Comparison of ENCODE assay signal across 8 cellular contexts in genomic region chr3:119293761-119294401, GRCh38. TPM values are rescaled to one million over a fixed set of nuclear protein-coding genes. Genes with fewer than 3 reads are reported as not detected.
DNase-seq lines count a peak whose midpoint lies in the region; ATAC-seq, FAIRE-seq and TF ChIP-seq lines count a peak whose summit lies in the region.

Gene ARHGAP31 (plus strand): TSS chr3:119294383. CDS start chr3:119294905, 522 bp downstream.

- CTCF ChIA-PET in WTC11 (lab: Charles Lee) (interaction anchor here (0.7 to 1.6 kb wide), 4 partner anchors 56 to 475 kb away, joined by 3 to 4 read pairs (median 4); no protein-coding TSS in a partner anchor), mammary epithelial cell (lab: Charles Lee; ENCODE audit: low non-redundant PET) (no interaction called here)

- H3K9me3 Mint-ChIP-seq in WTC11, result no peaks in the 10 kb centered on the region

- H3K27me3 Mint-ChIP-seq in WTC11 (ENCODE audit: low read depth), result peaks cover 13% of the 10 kb centered on the region

- no peaks in the 10 kb centered on the region for H3K9me3 ChIP-seq in mammary epithelial cell (replicated peaks; ENCODE audit: insufficient read depth, low read length)
- no peaks in the 10 kb centered on the region for H3K9me3 ChIP-seq in keratinocyte (ENCODE audit: control insufficient read depth, low read depth, low read length)

- BruUV-seq in mammary epithelial cell (replicated peaks; lab: Mats Ljungman, UMichigan), result no TSS peak

- H3K27ac Mint-ChIP-seq in WTC11, result no peak within 1 kb of the TSS

- TF ChIP-seq CTCF in WTC11 (IDR thresholded peaks at IDR 0.05) (no peak), mammary epithelial cell (conservative IDR thresholded peaks at IDR 0.05 in 1 of 2, IDR thresholded peaks at IDR 0.05 in 1 of 2; ENCODE audit: extremely low read depth in 1 of 2, insufficient read depth in 1 of 2, low read depth in 1 of 2, low read length in 2 of 2) (no peak), keratinocyte (optimal IDR thresholded peaks at IDR 0.05 in 1 of 3, IDR thresholded peaks at IDR 0.05 in 1 of 3, conservative IDR thresholded peaks at IDR 0.05 in 1 of 3; ENCODE audit: extremely low read depth in 1 of 3, insufficient read depth in 2 of 3, low read length in 3 of 3) (no peak)

- no peaks in the 10 kb centered on the region for H3K36me3 Mint-ChIP-seq in WTC11

- H3K36me3 ChIP-seq in mammary epithelial cell (ENCODE audit: insufficient read depth, low read length) (no peaks in the 10 kb centered on the region), keratinocyte (ENCODE audit: control insufficient read depth in 2 of 2, extremely low read depth in 1 of 2, insufficient read depth in 2 of 2, low read length in 2 of 2) (no peaks in the 10 kb centered on the region)

- WGBS in mammary epithelial cell (ENCODE audit: low coverage, missing lambda C conversion rate), result 3% methylated on average over 15 of the region's 33 CpGs

- H2AFZ ChIP-seq in mammary epithelial cell (ENCODE audit: low read depth, low read length) (peak within 1 kb of the TSS; percentile 96), keratinocyte (ENCODE audit: control insufficient read depth, low read length) (peak within 1 kb of the TSS; percentile 95)

- H4K20me1 ChIP-seq in mammary epithelial cell (ENCODE audit: insufficient read depth, low read length) (no peaks in the 10 kb centered on the region), keratinocyte (ENCODE audit: control insufficient read depth, extremely low read depth, insufficient read depth, low read length) (no peaks in the 10 kb centered on the region)

- POLR2A ChIA-PET in WTC11 (lab: Charles Lee), result interaction anchor here (1.2 to 2.2 kb wide), 2 partner anchors 28 to 53 kb away, joined by 7 to 8 read pairs; partner anchors contain the start of gene B4GALT4

- H3K79me2 ChIP-seq in mammary epithelial cell (ENCODE audit: insufficient read depth, low read length), result peaks cover 11% of the 10 kb centered on the region
- H3K79me2 ChIP-seq in keratinocyte (ENCODE audit: control insufficient read depth, insufficient read depth, low read length), result no peaks in the 10 kb centered on the region

- ATAC-seq in GM21825 (IDR thresholded peaks at IDR 0.05; ENCODE audit: unreplicated experiment), result peak; percentile 33
- ATAC-seq in WTC11, result peak; percentile 63

- peak within 1 kb of the TSS; percentile 81 for H3K4me3 Mint-ChIP-seq in WTC11

- no peaks in the 10 kb centered on the region for H3K9me1 ChIP-seq in keratinocyte (ENCODE audit: control insufficient read depth, extremely low read depth, insufficient read depth, low read length)

- no peaks in the 10 kb centered on the region for H3K27me3 ChIP-seq in mammary epithelial cell (ENCODE audit: insufficient read depth, low read length)
- no peaks in the 10 kb centered on the region for H3K27me3 ChIP-seq in keratinocyte (ENCODE audit: control insufficient read depth, extremely low read depth, insufficient read depth, low read length)

- peak within 1 kb of the TSS; percentile 40 for H3K27ac ChIP-seq in mammary epithelial cell (ENCODE audit: insufficient read depth, low read depth, low read length)
- H3K27ac ChIP-seq in keratinocyte (ENCODE audit: control insufficient read depth, insufficient read depth, low read length), result peak within 1 kb of the TSS; percentile 39

- dilution Hi-C loops in mammary epithelial cell (cut with HindIII; ENCODE audit: low sequenced_read_pairs) (no loop called here), keratinocyte (cut with MboI; ENCODE audit: extremely low pct_ligation_motif_present, low sequenced_read_pairs) (no loop called here)

- peaks cover 16% of the 10 kb centered on the region for H3K4me1 ChIP-seq in mammary epithelial cell (ENCODE audit: insufficient read depth, low read length)
- peaks cover 6% of the 10 kb centered on the region for H3K4me1 ChIP-seq in keratinocyte (ENCODE audit: control insufficient read depth, extremely low read depth, insufficient read depth, low read length)

- peak; percentile 54 for DNase-seq in LoVo (ENCODE audit: low spot score)
- DNase-seq in WTC11 (ENCODE audit: low spot score), result peak; percentile 63
- peak; percentile 45 for DNase-seq in mammary epithelial cell
- no peak for DNase-seq in keratinocyte (ENCODE audit: low read depth, low spot score)
- peak; percentile 67 to 71 for DNase-seq in stimulated activated CD4-positive, alpha-beta T cell treated with anti-CD3 and anti-CD28 coated beads, Interleukin-15, amount 100 ng/mL, for 1 hour (ENCODE audit: low read depth in 1 of 2, low spot score in 1 of 2)
- DNase-seq in amniotic stem cell (lab: John Stamatoyannopoulos, UW), result no peak

- H3K4me3 ChIP-seq in GM08714 (ENCODE audit: low read length) (peak within 1 kb of the TSS; percentile 81), mammary epithelial cell (replicated peaks in 1 of 3; ENCODE audit: insufficient read depth in 1 of 3, low read depth in 2 of 3, low read length in 3 of 3) (peak within 1 kb of the TSS; percentile 69 to 75 (median 69)), keratinocyte (ENCODE audit: control insufficient read depth in 2 of 3, extremely low read depth in 1 of 3, insufficient read depth in 2 of 3, low read depth in 1 of 3, low read length in 3 of 3) (peak within 1 kb of the TSS; percentile 52 to 84 (median 83))

- H3K4me1 Mint-ChIP-seq in WTC11, result peaks cover 40% of the 10 kb centered on the region

- peak within 1 kb of the TSS; percentile 87 for H3K4me2 ChIP-seq in mammary epithelial cell (ENCODE audit: insufficient read depth, low read depth, low read length)
- peak within 1 kb of the TSS; percentile 94 for H3K4me2 ChIP-seq in keratinocyte (ENCODE audit: control insufficient read depth, extremely low read depth, insufficient read depth, low read depth, low read length)

- FAIRE-seq in keratinocyte (lab: Jason Lieb, UNC), result peak; percentile 36

- H3K9ac ChIP-seq in mammary epithelial cell (ENCODE audit: insufficient read depth, low read length), result peak within 1 kb of the TSS; percentile 69
- H3K9ac ChIP-seq in keratinocyte (ENCODE audit: control insufficient read depth, extremely low read depth, insufficient read depth, low read length), result peak within 1 kb of the TSS; percentile 69

- intact Hi-C loops in mammary epithelial cell (cut with micrococcal nuclease), result loop anchor here (2.0 kb wide), 2 partner anchors 29 to 59 kb away; no protein-coding TSS in a partner anchor

- in situ Hi-C loops in mammary epithelial cell (cut with MboI; ENCODE audit: low sequenced_read_pairs in 2 of 2), result loop anchor here (25.0 kb wide), 2 partner anchors 143 to 393 kb away; partner anchors contain the start of gene COX17 (in 1 of the 2)

TF ChIP-seq in WTC11, 78 proteins besides CTCF, POLR2A, EP300 and RAD21 (continues in another document):
- TF ChIP-seq IRF2 (CRISPR knock-in tag; IDR thresholded peaks at IDR 0.05; ENCODE audit: borderline replicate concordance, low read depth) (no peak), ARID4B (CRISPR knock-in tag; IDR thresholded peaks at IDR 0.05; ENCODE audit: borderline replicate concordance) (no peak), USF2 (CRISPR knock-in tag; IDR thresholded peaks at IDR 0.05) (no peak), ZNF121 (CRISPR knock-in tag; IDR thresholded peaks at IDR 0.05) (no peak), ZBTB21 (CRISPR knock-in tag; IDR thresholded peaks at IDR 0.05; ENCODE audit: borderline replicate concordance) (0 out of 2 replicates have a peak, but pooled peaks have one; percentile 26)

RNA-seq across cellular contexts. Expression of gene ARHGAP31, which starts in this region (rescaled TPM):
- total RNA-seq in WTC11 (2021) (3.7 to 7.2 TPM (median 4.2 TPM) in 3 replicates), mammary epithelial cell (10 to 100 TPM in 1 of 2 donors, 1 to 10 TPM in 1; 8.7 to 11.5 TPM)
- polyA plus RNA-seq in mammary epithelial cell (3.1 TPM), keratinocyte (3.0 to 4.8 TPM (median 3.5 TPM) in 3 replicates)
- polyA minus RNA-seq in mammary epithelial cell (15.5 TPM), keratinocyte (3.8 to 8.6 TPM (median 4.3 TPM) in 3 replicates)
- polyA plus RNA-seq in keratinocyte (2011; ENCODE audit: low read depth), result 0.52 TPM
- polyA plus RNA-seq in keratinocyte (2011; cell fraction: cytosol; rRNA removed), result 2.6 and 3.2 TPM in 2 replicates
- polyA plus RNA-seq in keratinocyte (2011; cell fraction: nucleus; rRNA removed), result 3.0 and 4.8 TPM in 2 replicates
- 0.76 and 2.4 TPM in 2 replicates for polyA plus RNA-seq in keratinocyte (2012; ENCODE audit: low replicate concordance)
- polyA minus RNA-seq in keratinocyte (2011; cell fraction: cytosol; rRNA and poly(A)+ RNA removed), result 3.3 TPM
- polyA minus RNA-seq in keratinocyte (2011; cell fraction: nucleus; rRNA and poly(A)+ RNA removed), result 3.0 and 6.6 TPM in 2 replicates

Comparison
In these comparisons a context has a peak if more than half of its experiments do, and no peak if none do; other contexts are left out.
1. DNase-seq: peak in LoVo (single experiment), WTC11 (single experiment), mammary epithelial cell (single experiment) and stimulated activated CD4-positive, alpha-beta T cell treated with anti-CD3 and anti-CD28 coated beads, Interleukin-15, amount 100 ng/mL, for 1 hour (2 of 2); none in keratinocyte (single experiment) and amniotic stem cell (single experiment).
2. Peak in every context shown above with its lines, with median percentiles within 50 percentile points of each other: H3K4me3 ChIP-seq.